ENCODE assay signal across 8 cellular contexts in the genomic region with DNA sequence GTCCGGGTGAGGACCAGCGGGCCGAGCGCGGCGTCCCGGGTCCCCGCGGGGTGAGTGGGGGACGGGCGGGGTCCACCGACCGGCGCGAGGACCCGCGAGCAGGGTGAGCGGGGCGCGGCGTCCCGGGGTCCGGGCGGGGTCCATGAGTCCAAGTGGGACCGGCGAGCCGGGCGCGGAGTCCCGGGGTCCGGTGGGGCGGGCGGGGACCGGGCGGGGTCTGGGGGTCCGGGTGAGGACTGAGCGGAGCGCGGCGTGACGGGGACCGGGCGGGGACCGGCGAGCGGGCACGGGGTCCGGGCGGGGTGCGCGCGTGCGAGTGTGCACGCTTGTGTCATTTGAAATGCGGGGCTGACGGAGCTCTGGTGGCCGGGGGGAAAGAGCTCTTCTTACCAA. TPM values are rescaled to one million over a fixed set of nuclear protein-coding genes. Genes with fewer than 3 reads are reported as not detected.
DNase-seq lines count a peak whose midpoint lies in the region; ATAC-seq and TF ChIP-seq lines count a peak whose summit lies in the region.

No MANE protein-coding gene starts in this region.

- H3K27me3 Mint-ChIP-seq in CD4-positive, alpha-beta memory T cell, result peaks cover 50 to 63% of the 10 kb centered on the region in 2 donors

- TF ChIP-seq CTCF in coronary artery (IDR thresholded peaks at IDR 0.05), result no peak

- H3K4me3 Mint-ChIP-seq in CD4-positive, alpha-beta memory T cell, result peak overlapping the region; percentile 73 to 89 (median 82)

- H3K27me3 ChIP-seq in CD4-positive, alpha-beta memory T cell (ENCODE audit: insufficient read depth, low read length), result peaks cover 44% of the 10 kb centered on the region
- H3K27me3 ChIP-seq in HUES48 (ENCODE audit: control insufficient read depth, insufficient read depth, low read length), result peaks cover 38% of the 10 kb centered on the region
- H3K27me3 ChIP-seq in muscle layer of duodenum (ENCODE audit: low read depth, low read length), result no peaks in the 10 kb centered on the region

- no peak overlapping the region for H3K27ac ChIP-seq in CD4-positive, alpha-beta memory T cell (ENCODE audit: low read depth, low read length)
- H3K27ac ChIP-seq in HUES48 (ENCODE audit: low read depth, low read length), result peak overlapping the region; percentile 73
- H3K27ac ChIP-seq in coronary artery, result peak overlapping the region; percentile 84 to 88
- peak overlapping the region; percentile 60 for H3K27ac ChIP-seq in muscle layer of duodenum (ENCODE audit: low read length)

- no peaks in the 10 kb centered on the region for H3K36me3 ChIP-seq in CD4-positive, alpha-beta memory T cell (ENCODE audit: insufficient read depth, low read length)
- H3K36me3 ChIP-seq in HUES48 (ENCODE audit: control insufficient read depth, insufficient read depth, low read length) (no peaks in the 10 kb centered on the region), muscle layer of duodenum (ENCODE audit: control insufficient read depth in 1 of 2, insufficient read depth in 2 of 2, low read length in 2 of 2) (no peaks in the 10 kb centered on the region)

- no peak for ATAC-seq in SK-N-SH treated with all-trans-retinoic acid at 6 μM for 48 hours

- CTCF ChIA-PET in CD4-positive, alpha-beta memory T cell (lab: Charles Lee; ENCODE audit: partially characterized antibody), result no interaction called here

- intact Hi-C loops in CD4-positive, alpha-beta memory T cell (cut with micrococcal nuclease), result loop anchor here (5.0 to 10.0 kb wide), 2 partner anchors 49 to 86 kb away; no protein-coding TSS in a partner anchor

- POLR2A ChIA-PET in CD4-positive, alpha-beta memory T cell (lab: Charles Lee; ENCODE audit: partially characterized antibody), result interaction anchor here (0.9 to 1.4 kb wide), 2 partner anchors 132 to 145 kb away, joined by 4 to 6 read pairs; no protein-coding TSS in a partner anchor

- no peak for DNase-seq in CD4-positive, alpha-beta memory T cell
- no peak for DNase-seq in coronary artery (ENCODE audit: low spot score)
- no peak for DNase-seq in AG08395 (ENCODE audit: low spot score)
- DNase-seq in NCI-H1105 (lab: John Stamatoyannopoulos, UW), result no peak
- no peak for DNase-seq in effector CD4-positive, alpha-beta T cell

- peak overlapping the region; percentile 61; the same call in 1 of the 2 replicates for H3K9ac ChIP-seq in HUES48 (ENCODE audit: low read depth, low read length)

- no peak overlapping the region for H3K4me3 ChIP-seq in CD4-positive, alpha-beta memory T cell (ENCODE audit: low read length in 2 of 2)
- H3K4me3 ChIP-seq in HUES48 (ENCODE audit: low read depth, low read length) (peak overlapping the region; percentile 84), coronary artery (peak overlapping the region; percentile 87), muscle layer of duodenum (ENCODE audit: low read depth in 1 of 2, low read length in 2 of 2) (peak overlapping the region; percentile 71)

- H3K9me3 Mint-ChIP-seq in CD4-positive, alpha-beta memory T cell, result peaks cover 0 to 2% (median 0%) of the 10 kb centered on the region in 8 donors

- H3K9me3 ChIP-seq in CD4-positive, alpha-beta memory T cell (ENCODE audit: control insufficient read depth in 1 of 2, low read length in 2 of 2), result no peaks in the 10 kb centered on the region
- H3K9me3 ChIP-seq in HUES48 (ENCODE audit: control insufficient read depth, insufficient read depth, low read length) (no peaks in the 10 kb centered on the region), muscle layer of duodenum (ENCODE audit: control insufficient read depth in 1 of 2, low read length in 2 of 2) (no peaks in the 10 kb centered on the region)

- peaks cover 11% of the 10 kb centered on the region for H3K4me1 ChIP-seq in CD4-positive, alpha-beta memory T cell (ENCODE audit: insufficient read depth, low read length)
- peaks cover 58% of the 10 kb centered on the region for H3K4me1 ChIP-seq in HUES48 (ENCODE audit: control insufficient read depth, insufficient read depth, low read length)
- H3K4me1 ChIP-seq in muscle layer of duodenum (ENCODE audit: control insufficient read depth in 1 of 2, insufficient read depth in 2 of 2, low read length in 2 of 2), result peaks cover 0 to 13% of the 10 kb centered on the region in 2 donors

- peaks cover 7 to 22% (median 14%) of the 10 kb centered on the region in 4 donors for H3K4me1 Mint-ChIP-seq in CD4-positive, alpha-beta memory T cell

- peak overlapping the region in 1 of 7 donors; percentile 44 for H3K27ac Mint-ChIP-seq in CD4-positive, alpha-beta memory T cell

- H3K36me3 Mint-ChIP-seq in CD4-positive, alpha-beta memory T cell, result no peaks in the 10 kb centered on the region

TF ChIP-seq in SK-N-SH treated with all-trans-retinoic acid at 6 μM for 48 hours, 23 proteins besides CTCF, POLR2A, EP300 and RAD21:
- TF ChIP-seq, protein P1, sequence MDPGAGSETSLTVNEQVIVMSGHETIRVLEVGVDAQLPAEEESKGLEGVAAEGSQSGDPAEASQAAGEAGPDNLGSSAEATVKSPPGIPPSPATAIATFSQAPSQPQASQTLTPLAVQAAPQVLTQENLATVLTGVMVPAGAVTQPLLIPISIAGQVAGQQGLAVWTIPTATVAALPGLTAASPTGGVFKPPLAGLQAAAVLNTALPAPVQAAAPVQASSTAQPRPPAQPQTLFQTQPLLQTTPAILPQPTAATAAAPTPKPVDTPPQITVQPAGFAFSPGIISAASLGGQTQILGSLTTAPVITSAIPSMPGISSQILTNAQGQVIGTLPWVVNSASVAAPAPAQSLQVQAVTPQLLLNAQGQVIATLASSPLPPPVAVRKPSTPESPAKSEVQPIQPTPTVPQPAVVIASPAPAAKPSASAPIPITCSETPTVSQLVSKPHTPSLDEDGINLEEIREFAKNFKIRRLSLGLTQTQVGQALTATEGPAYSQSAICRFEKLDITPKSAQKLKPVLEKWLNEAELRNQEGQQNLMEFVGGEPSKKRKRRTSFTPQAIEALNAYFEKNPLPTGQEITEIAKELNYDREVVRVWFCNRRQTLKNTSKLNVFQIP (CRISPR knock-in tag; IDR thresholded peaks at IDR 0.05; ENCODE audit: borderline replicate concordance, low read depth), result no peak
- TF ChIP-seq TCF4 (CRISPR knock-in tag; IDR thresholded peaks at IDR 0.05; ENCODE audit: borderline replicate concordance) (no peak), ZNF8 (CRISPR knock-in tag; IDR thresholded peaks at IDR 0.05) (no peak), TOX (CRISPR knock-in tag; IDR thresholded peaks at IDR 0.05; ENCODE audit: borderline replicate concordance) (no peak), PPARA (CRISPR knock-in tag; IDR thresholded peaks at IDR 0.05; ENCODE audit: borderline replicate concordance) (no peak)

RNA-seq across cellular contexts. Expression of a gene that starts 0.8 kb away (rescaled TPM):
- 100 to 1,000 TPM; 173 to 180 TPM for total RNA-seq in CD4-positive, alpha-beta memory T cell
- polyA plus RNA-seq in CD4-positive, alpha-beta memory T cell, result 100 to 1,000 TPM; 122 to 161 TPM

Comparison
In these comparisons a context has a peak if more than half of its experiments do, and no peak if none do; other contexts are left out.
1. H3K4me3 ChIP-seq: peak in HUES48 (single experiment), coronary artery (single experiment) and muscle layer of duodenum (2 of 2); none in CD4-positive, alpha-beta memory T cell (0 of 2).